In the genomic region with DNA sequence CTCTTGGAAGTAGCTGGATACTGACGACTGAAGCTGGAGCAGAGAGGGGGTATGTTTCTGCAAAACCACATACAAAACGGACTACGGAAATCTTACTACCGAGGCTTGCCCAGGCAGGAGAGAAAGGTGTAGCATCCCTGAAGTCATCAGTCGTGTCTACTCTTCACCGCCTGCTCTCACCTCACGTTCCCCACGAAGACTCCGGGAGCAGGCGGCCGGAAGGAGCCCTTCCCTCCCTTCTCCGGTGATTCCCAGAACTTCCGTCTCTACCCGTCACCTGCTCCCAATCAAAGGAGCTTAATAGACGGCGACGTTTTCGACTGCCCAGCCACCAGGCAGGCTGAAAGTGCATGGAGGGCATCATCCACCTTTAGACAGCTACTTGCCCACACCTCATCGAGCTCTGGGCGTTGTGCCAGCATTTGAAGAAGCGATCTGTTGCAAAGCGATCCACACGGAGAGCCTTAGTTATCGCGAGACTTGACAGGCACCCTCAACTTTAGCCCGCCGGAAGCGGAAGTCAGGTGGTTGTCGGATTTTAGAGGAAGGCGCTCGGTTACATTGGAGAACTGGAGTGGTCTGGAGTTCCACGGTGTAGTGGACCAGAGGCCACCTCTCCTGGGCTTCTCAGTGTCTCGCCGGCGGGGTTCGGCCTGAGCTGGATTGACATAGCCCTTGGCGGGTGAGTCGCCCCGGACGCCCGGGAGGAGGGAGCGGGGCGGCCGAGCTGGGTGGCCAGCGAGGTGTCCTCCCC, we compare ENCODE assay signal across 8 cellular contexts. TPM values are rescaled to one million over a fixed set of nuclear protein-coding genes. Genes with fewer than 3 reads are reported as not detected.
DNase-seq lines count a peak whose midpoint lies in the region; ATAC-seq and TF ChIP-seq lines count a peak whose summit lies in the region.

Gene RAMAC, plus strand, starts transcription at position 523 of the 754 bp plus-strand sequence. CDS start 2,809 bp downstream, outside the sequence.

- H3K9me3 ChIP-seq in T-helper 17 cell (ENCODE audit: control insufficient read depth, low read length, poor library complexity, severe bottlenecking) (no peaks in the 10 kb centered on the region), ascending aorta (no peaks in the 10 kb centered on the region), right cardiac atrium (ENCODE audit: control insufficient read depth, low read length) (no peaks in the 10 kb centered on the region), uterus (peaks cover 0 to 2% of the 10 kb centered on the region in 2 donors)

- H3K4me3 ChIP-seq in ascending aorta: peak within 1 kb of the TSS; percentile 78 to 89
- H3K4me3 ChIP-seq in right cardiac atrium (ENCODE audit: low read length): peak within 1 kb of the TSS; percentile 74
- H3K4me3 ChIP-seq in uterus: peak within 1 kb of the TSS; percentile 57 to 65

- H3K36me3 ChIP-seq in ascending aorta (peaks cover 0 to 15% of the 10 kb centered on the region in 2 donors), uterus (no peaks in the 10 kb centered on the region)

- H3K27me3 Mint-ChIP-seq in T-helper 17 cell: no peaks in the 10 kb centered on the region

- peaks cover 2% of the 10 kb centered on the region for H3K36me3 Mint-ChIP-seq in T-helper 17 cell (ENCODE audit: low read depth)

- H3K27me3 ChIP-seq in ascending aorta (no peaks in the 10 kb centered on the region), right cardiac atrium (ENCODE audit: control insufficient read depth, insufficient read depth) (no peaks in the 10 kb centered on the region), uterus (no peaks in the 10 kb centered on the region)

- peak; percentile 91 for DNase-seq in NCI-H1694 treated with DMSO at 0.1 percent for 48 hours (lab: John Stamatoyannopoulos, UW)
- DNase-seq in T-helper 17 cell: peak; percentile 75 to 83 (median 82)
- DNase-seq in ascending aorta (ENCODE audit: low spot score in 2 of 2): peak; percentile 83 to 97
- DNase-seq in right cardiac atrium: peak; percentile 93 to 96 (median 95)
- DNase-seq in pulmonary artery endothelial cell (ENCODE audit: low read depth, low spot score): peak; percentile 77
- peak; percentile 86 to 93 for DNase-seq in uterus

- TF ChIP-seq POLR2A in uterus (IDR thresholded peaks at IDR 0.05): no peak

- peaks cover 0 to 14% of the 10 kb centered on the region in 2 donors for H3K4me1 ChIP-seq in ascending aorta
- H3K4me1 ChIP-seq in right cardiac atrium (ENCODE audit: control insufficient read depth, insufficient read depth, low read length): peaks cover 6% of the 10 kb centered on the region
- H3K4me1 ChIP-seq in uterus: no peaks in the 10 kb centered on the region

- H3K27ac Mint-ChIP-seq in T-helper 17 cell: peak within 1 kb of the TSS; percentile 86

- H3K4me3 Mint-ChIP-seq in T-helper 17 cell: peak within 1 kb of the TSS; percentile 93

- H3K27ac ChIP-seq in ascending aorta (peak within 1 kb of the TSS; percentile 63 to 72), right cardiac atrium (ENCODE audit: low read length) (peak within 1 kb of the TSS; percentile 95), uterus (peak within 1 kb of the TSS; percentile 55 to 72)

- 3% methylated on average over 45 of the region's 45 CpGs for WGBS in right cardiac atrium

- intact Hi-C loops in ascending aorta (cut with DNase I) (loop anchor here (1.0 to 10.0 kb wide), 6 partner anchors 25 to 444 kb away; partner anchors contain the start of genes C15orf40, CPEB1, FSD2 and HDGFL3), right cardiac atrium (cut with DNase I) (no loop called here), uterus (cut with DNase I; ENCODE audit: low total_unique reads) (no loop called here)

- peaks cover 16% of the 10 kb centered on the region for H3K4me1 Mint-ChIP-seq in T-helper 17 cell

- TF ChIP-seq CTCF in ascending aorta (IDR thresholded peaks at IDR 0.05) (no peak), uterus (IDR thresholded peaks at IDR 0.05) (peak in 1 of 4 experiments; percentile 18)

- ATAC-seq in GM18498 (IDR thresholded peaks at IDR 0.05; ENCODE audit: unreplicated experiment) (peak; percentile 95), HG02885 (IDR thresholded peaks at IDR 0.05; ENCODE audit: poor library complexity, unreplicated experiment) (peak; percentile 96), T-helper 17 cell (peak; percentile 93), right cardiac atrium (peak; percentile 97 to 98)

RNA-seq across cellular contexts. Expression of gene RAMAC, which starts in this region (rescaled TPM):
- total RNA-seq in T-helper 17 cell (10 to 100 TPM; 16.4 to 24.2 TPM), ascending aorta (4.8 TPM), right cardiac atrium (10 to 100 TPM; 13.3 to 15.0 (median 13.6) TPM), pulmonary artery endothelial cell (23.2 and 28.3 TPM in 2 replicates), uterus (10 to 100 TPM in 2 of 4 donors, 1 to 10 TPM in 2; 4.9 to 43.5 (median 13.9) TPM)
- 16.4 TPM for polyA plus RNA-seq in right cardiac atrium

Comparison
In these comparisons a context has a peak if more than half of its experiments do, and no peak if none do; other contexts are left out.
1. Peak in every context shown above with its lines: DNase-seq, ATAC-seq, H3K4me3 ChIP-seq and H3K27ac ChIP-seq.